ENCODE assay signal across 1 cellular context in genomic region chr6:43807228-43808061, GRCh38.
TF ChIP-seq lines count a peak whose summit lies in the region.

No MANE protein-coding gene starts in this region.

TF ChIP-seq in HepG2, 621 proteins besides CTCF, POLR2A, EP300 and RAD21 (continued from another document and continues in another):
- TF ChIP-seq HNF4G (IDR thresholded peaks at IDR 0.05; ENCODE audit: borderline replicate concordance, low read depth, low read length) (peak; percentile 49; the same call in 1 of the 2 replicates), HNF4G (CRISPR knock-in tag; IDR thresholded peaks at IDR 0.05; ENCODE audit: borderline replicate concordance, low read depth) (no peak), ZMAT5 (CRISPR knock-in tag; IDR thresholded peaks at IDR 0.05; ENCODE audit: borderline replicate concordance, low read depth) (no peak), ZNF563 (CRISPR knock-in tag; IDR thresholded peaks at IDR 0.05) (peak; percentile 44; the same call in 1 of the 2 replicates), HIC2 (CRISPR knock-in tag; IDR thresholded peaks at IDR 0.05; ENCODE audit: low read depth) (peak; percentile 91), ZNF629 (CRISPR knock-in tag; conservative IDR thresholded peaks at IDR 0.05) (peak; percentile 60; the same call in 1 of the 2 replicates), ZUFSP (CRISPR knock-in tag; IDR thresholded peaks at IDR 0.05; ENCODE audit: borderline replicate concordance) (no peak), ZNF383 (CRISPR knock-in tag; IDR thresholded peaks at IDR 0.05; ENCODE audit: borderline replicate concordance) (peak; percentile 49; the same call in 1 of the 2 replicates), CBFB (CRISPR knock-in tag; IDR thresholded peaks at IDR 0.05) (peak; percentile 22; the same call in 1 of the 2 replicates), STAG1 (CRISPR knock-in tag; IDR thresholded peaks at IDR 0.05) (peak; percentile 29; the same call in 1 of the 2 replicates), ZNF891 (CRISPR knock-in tag; IDR thresholded peaks at IDR 0.05) (peak; percentile 83; the same call in 1 of the 2 replicates), RXRA (CRISPR knock-in tag; IDR thresholded peaks at IDR 0.05) (peak; percentile 36; the same call in 1 of the 2 replicates), SPEN (CRISPR knock-in tag; IDR thresholded peaks at IDR 0.05; ENCODE audit: low read depth) (peak; percentile 54; the same call in 1 of the 2 replicates), ZSCAN25 (CRISPR knock-in tag; IDR thresholded peaks at IDR 0.05) (no peak), IKZF5 (CRISPR knock-in tag; IDR thresholded peaks at IDR 0.05) (peak; percentile 63), SAFB2 (CRISPR knock-in tag; IDR thresholded peaks at IDR 0.05; ENCODE audit: borderline replicate concordance, low read depth) (0 out of 2 replicates have a peak, but pooled peaks have one; percentile 37), ZFAT (CRISPR knock-in tag; conservative IDR thresholded peaks at IDR 0.05) (no peak), ZNF292 (CRISPR knock-in tag; IDR thresholded peaks at IDR 0.05; ENCODE audit: borderline replicate concordance, low read depth) (peak; percentile 85), TFDP1 (CRISPR knock-in tag; IDR thresholded peaks at IDR 0.05; ENCODE audit: borderline replicate concordance) (0 out of 2 replicates have a peak, but pooled peaks have one; percentile 6), HNRNPL (IDR thresholded peaks at IDR 0.05; ENCODE audit: low read depth, low read length) (peak; percentile 68; the same call in 1 of the 2 replicates), KAT8 (CRISPR knock-in tag; IDR thresholded peaks at IDR 0.05) (peak; percentile 49; the same call in 1 of the 2 replicates), SOX13 (IDR thresholded peaks at IDR 0.05) (no peak), SOX13 (CRISPR knock-in tag; conservative IDR thresholded peaks at IDR 0.05 in 1 of 2, IDR thresholded peaks at IDR 0.05 in 1 of 2) (no peak; a peak in 1 of 4 replicates), ZNF567 (CRISPR knock-in tag; IDR thresholded peaks at IDR 0.05; ENCODE audit: borderline replicate concordance) (0 out of 2 replicates have a peak, but pooled peaks have one; percentile 58), PREB (CRISPR knock-in tag; IDR thresholded peaks at IDR 0.05) (no peak), BORCS8-MEF2B (CRISPR knock-in tag; IDR thresholded peaks at IDR 0.05) (peak; percentile 77; the same call in 1 of the 2 replicates), ZNF557 (CRISPR knock-in tag; IDR thresholded peaks at IDR 0.05) (no peak), ZNF883 (CRISPR knock-in tag; IDR thresholded peaks at IDR 0.05; ENCODE audit: not compliant biosample characterization) (peak; percentile 51), ZNF281 (CRISPR knock-in tag; IDR thresholded peaks at IDR 0.05; ENCODE audit: borderline replicate concordance) (no peak), DPF2 (CRISPR knock-in tag; IDR thresholded peaks at IDR 0.05; ENCODE audit: borderline replicate concordance, low read depth) (peak; percentile 62; the same call in 1 of the 2 replicates), ZNF644 (CRISPR knock-in tag; IDR thresholded peaks at IDR 0.05; ENCODE audit: low read depth) (peak; percentile 58; the same call in 1 of the 2 replicates), STAT5B (CRISPR knock-in tag; IDR thresholded peaks at IDR 0.05) (no peak), ESRRA (CRISPR knock-in tag; IDR thresholded peaks at IDR 0.05; ENCODE audit: low read depth) (peak; percentile 48; the same call in 1 of the 2 replicates), PHF21A (CRISPR knock-in tag; IDR thresholded peaks at IDR 0.05) (peak; percentile 51; the same call in 1 of the 2 replicates), KMT2B (CRISPR knock-in tag; IDR thresholded peaks at IDR 0.05) (0 out of 2 replicates have a peak, but pooled peaks have one; percentile 19), TBL1XR1 (IDR thresholded peaks at IDR 0.05; ENCODE audit: borderline replicate concordance, low read length, partially characterized antibody) (peak; percentile 17), MED1 (CRISPR knock-in tag; IDR thresholded peaks at IDR 0.05) (peak; percentile 64), NR2F2 (IDR thresholded peaks at IDR 0.05; ENCODE audit: borderline replicate concordance, low read depth) (no peak), FOSL2 (CRISPR knock-in tag; IDR thresholded peaks at IDR 0.05) (peak; percentile 34; the same call in 1 of the 2 replicates), ZNF83 (CRISPR knock-in tag; IDR thresholded peaks at IDR 0.05; ENCODE audit: borderline replicate concordance) (no peak), KDM5B (CRISPR knock-in tag; IDR thresholded peaks at IDR 0.05; ENCODE audit: borderline replicate concordance) (peak; percentile 47; the same call in 1 of the 2 replicates), RARA (CRISPR knock-in tag; IDR thresholded peaks at IDR 0.05) (peak; percentile 45; the same call in 1 of the 2 replicates), ZNF430 (CRISPR knock-in tag; IDR thresholded peaks at IDR 0.05) (peak; percentile 50; the same call in 1 of the 2 replicates)
- TF ChIP-seq, protein P1, sequence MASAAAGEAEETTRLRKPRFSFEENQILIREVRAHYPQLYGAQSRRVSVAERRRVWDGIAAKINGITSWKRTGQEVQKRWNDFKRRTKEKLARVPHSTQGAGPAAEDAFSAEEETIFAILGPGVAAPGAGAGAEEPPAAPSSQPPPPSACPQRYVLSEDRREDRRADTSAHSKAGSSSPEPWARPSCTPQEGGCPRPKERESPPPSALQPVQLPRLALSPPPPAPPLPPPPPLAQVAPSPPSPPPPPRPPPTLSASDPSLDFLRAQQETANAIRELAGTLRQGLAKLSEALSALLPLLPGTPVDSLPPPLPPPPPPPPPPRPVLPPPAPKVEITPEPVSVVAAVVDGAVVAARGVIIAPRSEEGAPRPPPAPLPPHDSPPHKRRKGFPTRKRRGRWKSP (CRISPR knock-in tag; IDR thresholded peaks at IDR 0.05), result peak; percentile 34; the same call in 1 of the 2 replicates
- TF ChIP-seq, protein P2, sequence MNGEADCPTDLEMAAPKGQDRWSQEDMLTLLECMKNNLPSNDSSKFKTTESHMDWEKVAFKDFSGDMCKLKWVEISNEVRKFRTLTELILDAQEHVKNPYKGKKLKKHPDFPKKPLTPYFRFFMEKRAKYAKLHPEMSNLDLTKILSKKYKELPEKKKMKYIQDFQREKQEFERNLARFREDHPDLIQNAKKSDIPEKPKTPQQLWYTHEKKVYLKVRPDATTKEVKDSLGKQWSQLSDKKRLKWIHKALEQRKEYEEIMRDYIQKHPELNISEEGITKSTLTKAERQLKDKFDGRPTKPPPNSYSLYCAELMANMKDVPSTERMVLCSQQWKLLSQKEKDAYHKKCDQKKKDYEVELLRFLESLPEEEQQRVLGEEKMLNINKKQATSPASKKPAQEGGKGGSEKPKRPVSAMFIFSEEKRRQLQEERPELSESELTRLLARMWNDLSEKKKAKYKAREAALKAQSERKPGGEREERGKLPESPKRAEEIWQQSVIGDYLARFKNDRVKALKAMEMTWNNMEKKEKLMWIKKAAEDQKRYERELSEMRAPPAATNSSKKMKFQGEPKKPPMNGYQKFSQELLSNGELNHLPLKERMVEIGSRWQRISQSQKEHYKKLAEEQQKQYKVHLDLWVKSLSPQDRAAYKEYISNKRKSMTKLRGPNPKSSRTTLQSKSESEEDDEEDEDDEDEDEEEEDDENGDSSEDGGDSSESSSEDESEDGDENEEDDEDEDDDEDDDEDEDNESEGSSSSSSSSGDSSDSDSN (CRISPR knock-in tag; IDR thresholded peaks at IDR 0.05), result peak; percentile 61; the same call in 1 of the 2 replicates
- TF ChIP-seq, protein P3, sequence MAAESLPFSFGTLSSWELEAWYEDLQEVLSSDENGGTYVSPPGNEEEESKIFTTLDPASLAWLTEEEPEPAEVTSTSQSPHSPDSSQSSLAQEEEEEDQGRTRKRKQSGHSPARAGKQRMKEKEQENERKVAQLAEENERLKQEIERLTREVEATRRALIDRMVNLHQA (CRISPR knock-in tag; IDR thresholded peaks at IDR 0.05), result 0 out of 2 replicates have a peak, but pooled peaks have one; percentile 67
- TF ChIP-seq, protein P4, sequence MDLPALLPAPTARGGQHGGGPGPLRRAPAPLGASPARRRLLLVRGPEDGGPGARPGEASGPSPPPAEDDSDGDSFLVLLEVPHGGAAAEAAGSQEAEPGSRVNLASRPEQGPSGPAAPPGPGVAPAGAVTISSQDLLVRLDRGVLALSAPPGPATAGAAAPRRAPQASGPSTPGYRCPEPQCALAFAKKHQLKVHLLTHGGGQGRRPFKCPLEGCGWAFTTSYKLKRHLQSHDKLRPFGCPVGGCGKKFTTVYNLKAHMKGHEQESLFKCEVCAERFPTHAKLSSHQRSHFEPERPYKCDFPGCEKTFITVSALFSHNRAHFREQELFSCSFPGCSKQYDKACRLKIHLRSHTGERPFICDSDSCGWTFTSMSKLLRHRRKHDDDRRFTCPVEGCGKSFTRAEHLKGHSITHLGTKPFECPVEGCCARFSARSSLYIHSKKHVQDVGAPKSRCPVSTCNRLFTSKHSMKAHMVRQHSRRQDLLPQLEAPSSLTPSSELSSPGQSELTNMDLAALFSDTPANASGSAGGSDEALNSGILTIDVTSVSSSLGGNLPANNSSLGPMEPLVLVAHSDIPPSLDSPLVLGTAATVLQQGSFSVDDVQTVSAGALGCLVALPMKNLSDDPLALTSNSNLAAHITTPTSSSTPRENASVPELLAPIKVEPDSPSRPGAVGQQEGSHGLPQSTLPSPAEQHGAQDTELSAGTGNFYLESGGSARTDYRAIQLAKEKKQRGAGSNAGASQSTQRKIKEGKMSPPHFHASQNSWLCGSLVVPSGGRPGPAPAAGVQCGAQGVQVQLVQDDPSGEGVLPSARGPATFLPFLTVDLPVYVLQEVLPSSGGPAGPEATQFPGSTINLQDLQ (CRISPR knock-in tag; IDR thresholded peaks at IDR 0.05), result peak; percentile 59; the same call in 1 of the 2 replicates
